9 cellular contexts compared by ENCODE assay signal in genomic region chr5:10590226-10591047, GRCh38. TPM values are rescaled to one million over a fixed set of nuclear protein-coding genes. Genes with fewer than 3 reads are reported as not detected.
DNase-seq lines count a peak whose midpoint lies in the region; ATAC-seq and TF ChIP-seq lines count a peak whose summit lies in the region.
"Had no signal": no experiment of that assay in that cellular context is flagged by ENCODE, and none has a peak within 500 bp of the region (broad histone marks: within the 10 kb centered on the region; RNA-seq: fewer than 3 reads in every experiment).

No MANE protein-coding gene starts in this region.

- no peaks in the 10 kb centered on the region for H3K79me1 ChIP-seq in neuronal stem cell (ENCODE audit: low read depth, low read length)

- H3K4me3 ChIP-seq in neuronal stem cell (ENCODE audit: low read length in 2 of 2) (no peak overlapping the region), body of pancreas (no peak overlapping the region)

- ATAC-seq in HG03432 (IDR thresholded peaks at IDR 0.05; ENCODE audit: unreplicated experiment) (peak; percentile 40), body of pancreas (no peak)

- H4K8ac ChIP-seq in neuronal stem cell (ENCODE audit: low read depth, low read length), result no peak overlapping the region

- TF ChIP-seq POLR2A in body of pancreas (IDR thresholded peaks at IDR 0.05), result no peak

- H4K91ac ChIP-seq in neuronal stem cell (ENCODE audit: low read depth, low read length, poor library complexity), result no peak overlapping the region

- H3K9ac ChIP-seq in neuronal stem cell (ENCODE audit: low read depth, low read length, poor library complexity), result no peak overlapping the region

- no peak overlapping the region for H2BK15ac ChIP-seq in neuronal stem cell (ENCODE audit: low read length)

- no peaks in the 10 kb centered on the region for H3K27me3 ChIP-seq in neuronal stem cell (ENCODE audit: control insufficient read depth in 3 of 3, insufficient read depth in 3 of 3, low read depth in 1 of 3, low read length in 3 of 3)
- H3K27me3 ChIP-seq in body of pancreas, result no peaks in the 10 kb centered on the region

- DNase-seq in Daoy (ENCODE audit: low read depth) (peak; percentile 89), astrocyte of the hippocampus (ENCODE audit: low read depth, low spot score) (peak; percentile 69), kidney tubule cell (ENCODE audit: low spot score) (peak; percentile 62), GM03348 (ENCODE audit: low spot score) (no peak), D341Med (ENCODE audit: low spot score) (no peak), neuronal stem cell (ENCODE audit: low spot score) (no peak), body of pancreas (no peak)
- DNase-seq: stimulated activated CD4-positive, alpha-beta T cell treated with anti-CD3 and anti-CD28 coated beads, Interleukin-4, amount 100 ng/mL, for 1 hour had no signal

- no CpG with 5 or more reads among the region's 13 CpGs for WGBS in neuronal stem cell (ENCODE audit: extremely low coverage in 2 of 2, insufficient read length in 2 of 2, insufficient replicate concordance in 1 of 2), 2 donors
- WGBS in body of pancreas, 2 donors, result 70 to 74% methylated on average over 11 to 13 of the region's 13 CpGs

- H3K4me1 ChIP-seq in neuronal stem cell (ENCODE audit: control insufficient read depth in 2 of 2, insufficient read depth in 1 of 2, low read depth in 1 of 2, low read length in 2 of 2) (peaks cover 8 to 13% of the 10 kb centered on the region in 2 donors), body of pancreas (no peaks in the 10 kb centered on the region)

- H2AFZ ChIP-seq in neuronal stem cell (ENCODE audit: low read length), result no peak overlapping the region

- H3K9me3 ChIP-seq in neuronal stem cell (replicated peaks in 1 of 2; ENCODE audit: control insufficient read depth in 2 of 2, insufficient read depth in 1 of 2, low read depth in 1 of 2, low read length in 2 of 2) (no peaks in the 10 kb centered on the region), body of pancreas (no peaks in the 10 kb centered on the region)

- H3K18ac ChIP-seq in neuronal stem cell (ENCODE audit: low read length), result no peak overlapping the region

- H2BK12ac ChIP-seq in neuronal stem cell (ENCODE audit: low read length), result no peak overlapping the region

- no peak overlapping the region for H2BK120ac ChIP-seq in neuronal stem cell (ENCODE audit: low read depth, low read length)

- intact Hi-C loops in body of pancreas (cut with DNase I), result no loop called here

- no peak for TF ChIP-seq CTCF in body of pancreas (IDR thresholded peaks at IDR 0.05)

- no peak overlapping the region for H2AK5ac ChIP-seq in neuronal stem cell (ENCODE audit: low read depth, low read length)

- H2BK5ac ChIP-seq in neuronal stem cell (ENCODE audit: low read length), result no peak overlapping the region

- no peak overlapping the region for H3K4me2 ChIP-seq in neuronal stem cell (ENCODE audit: insufficient read depth, low read length, poor library complexity, severe bottlenecking)

- H3K36me3 ChIP-seq in neuronal stem cell (replicated peaks in 1 of 2; ENCODE audit: control insufficient read depth in 2 of 2, insufficient read depth in 2 of 2, low read length in 2 of 2) (no peaks in the 10 kb centered on the region), body of pancreas (replicated peaks in 1 of 2; ENCODE audit: insufficient read depth in 1 of 2, low read depth in 2 of 2) (no peaks in the 10 kb centered on the region)

- H3K27ac ChIP-seq in neuronal stem cell (replicated peaks; ENCODE audit: low read length) (no peak overlapping the region), body of pancreas (no peak overlapping the region)

- H3K14ac ChIP-seq in neuronal stem cell (ENCODE audit: low read length), result no peak overlapping the region

- H3K23ac ChIP-seq in neuronal stem cell (ENCODE audit: low read depth, low read length, poor library complexity), result no peak overlapping the region

- H3K4ac ChIP-seq in neuronal stem cell (ENCODE audit: low read length), result no peak overlapping the region

RNA-seq across cellular contexts. Expression of gene ANKRD33B, which starts 26.6 kb away (rescaled TPM):
- 1.5 and 1.7 TPM in 2 replicates for total RNA-seq in Daoy (2014; rRNA removed; shearing (Covaris generic))
- 4.1 TPM for polyA plus RNA-seq in neuronal stem cell (2013, experiment 1 of 2)
- 4.5 TPM for polyA plus RNA-seq in neuronal stem cell (2013, experiment 2 of 2)
- total RNA-seq in body of pancreas, result 1 to 10 TPM; 2.3 to 3.9 TPM

Comparison
In these comparisons a context has a peak if more than half of its experiments do, and no peak if none do; other contexts are left out.
1. DNase-seq: peak in Daoy (single experiment), astrocyte of the hippocampus (single experiment) and kidney tubule cell (single experiment); none in GM03348 (single experiment), D341Med (single experiment), neuronal stem cell (single experiment) and body of pancreas (0 of 4).